In the genomic region with DNA sequence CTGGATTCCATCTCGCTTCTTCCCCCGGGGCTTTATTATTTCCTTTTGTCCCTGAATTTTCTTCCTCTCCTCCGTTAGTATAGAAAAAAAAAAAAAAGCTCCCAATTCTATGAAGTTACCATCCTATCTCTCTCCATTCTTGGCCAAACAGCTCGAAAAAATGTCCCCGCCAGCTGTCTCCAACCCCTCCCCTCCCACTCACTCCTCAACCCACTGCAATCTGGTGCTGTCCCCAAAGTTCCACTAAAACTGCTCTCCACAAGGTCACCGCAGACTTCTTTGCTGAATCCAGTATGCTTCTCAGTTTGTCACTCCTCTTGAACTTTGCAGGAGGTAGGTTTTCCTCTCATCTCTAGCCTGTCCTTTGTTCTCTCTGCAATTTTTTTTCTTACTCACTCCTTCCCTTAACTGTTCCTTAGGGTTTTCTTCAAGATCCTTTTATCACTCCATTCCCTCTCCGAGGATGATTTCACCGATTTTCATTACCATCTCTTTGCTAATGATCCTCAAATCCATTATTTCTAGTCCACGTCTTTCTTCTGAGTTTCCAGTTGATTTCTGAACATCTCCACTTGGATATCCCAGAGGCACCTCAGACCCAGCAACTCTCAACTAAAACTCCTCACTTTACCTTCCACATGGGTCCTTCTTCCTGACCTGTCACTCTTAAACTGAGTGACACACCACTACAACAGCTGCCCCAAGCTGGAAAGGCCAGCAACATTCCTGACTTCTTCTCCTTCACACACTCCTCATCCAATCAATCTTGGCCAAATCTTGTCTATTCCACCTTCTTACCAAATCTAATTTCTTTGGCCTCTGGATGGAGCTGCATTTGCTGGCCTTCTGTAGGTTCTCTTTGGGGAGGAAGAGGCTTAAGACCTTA, we compare ENCODE assay signal across 1 cellular context.
TF ChIP-seq lines count a peak whose summit lies in the region.

No MANE protein-coding gene starts in this region.

TF ChIP-seq in HCT116, 20 proteins besides CTCF, POLR2A, EP300 and RAD21:
- TF ChIP-seq CBX3 (IDR thresholded peaks at IDR 0.05; ENCODE audit: low read depth): no peak
- TF ChIP-seq POLR2AphosphoS5 (IDR thresholded peaks at IDR 0.05; ENCODE audit: low read depth, low read length): no peak
- TF ChIP-seq ZFX (IDR thresholded peaks at IDR 0.05): no peak
- TF ChIP-seq CEBPB (IDR thresholded peaks at IDR 0.05; ENCODE audit: low read depth): no peak
- TF ChIP-seq, protein P1, sequence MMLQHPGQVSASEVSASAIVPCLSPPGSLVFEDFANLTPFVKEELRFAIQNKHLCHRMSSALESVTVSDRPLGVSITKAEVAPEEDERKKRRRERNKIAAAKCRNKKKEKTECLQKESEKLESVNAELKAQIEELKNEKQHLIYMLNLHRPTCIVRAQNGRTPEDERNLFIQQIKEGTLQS (IDR thresholded peaks at IDR 0.05): no peak
- no peak for TF ChIP-seq EZH2phosphoT487 (IDR thresholded peaks at IDR 0.05; ENCODE audit: borderline replicate concordance)
- no peak for TF ChIP-seq FOSL1 (IDR thresholded peaks at IDR 0.05; ENCODE audit: low read depth)
- TF ChIP-seq JUND (IDR thresholded peaks at IDR 0.05): no peak
- TF ChIP-seq, protein P2, sequence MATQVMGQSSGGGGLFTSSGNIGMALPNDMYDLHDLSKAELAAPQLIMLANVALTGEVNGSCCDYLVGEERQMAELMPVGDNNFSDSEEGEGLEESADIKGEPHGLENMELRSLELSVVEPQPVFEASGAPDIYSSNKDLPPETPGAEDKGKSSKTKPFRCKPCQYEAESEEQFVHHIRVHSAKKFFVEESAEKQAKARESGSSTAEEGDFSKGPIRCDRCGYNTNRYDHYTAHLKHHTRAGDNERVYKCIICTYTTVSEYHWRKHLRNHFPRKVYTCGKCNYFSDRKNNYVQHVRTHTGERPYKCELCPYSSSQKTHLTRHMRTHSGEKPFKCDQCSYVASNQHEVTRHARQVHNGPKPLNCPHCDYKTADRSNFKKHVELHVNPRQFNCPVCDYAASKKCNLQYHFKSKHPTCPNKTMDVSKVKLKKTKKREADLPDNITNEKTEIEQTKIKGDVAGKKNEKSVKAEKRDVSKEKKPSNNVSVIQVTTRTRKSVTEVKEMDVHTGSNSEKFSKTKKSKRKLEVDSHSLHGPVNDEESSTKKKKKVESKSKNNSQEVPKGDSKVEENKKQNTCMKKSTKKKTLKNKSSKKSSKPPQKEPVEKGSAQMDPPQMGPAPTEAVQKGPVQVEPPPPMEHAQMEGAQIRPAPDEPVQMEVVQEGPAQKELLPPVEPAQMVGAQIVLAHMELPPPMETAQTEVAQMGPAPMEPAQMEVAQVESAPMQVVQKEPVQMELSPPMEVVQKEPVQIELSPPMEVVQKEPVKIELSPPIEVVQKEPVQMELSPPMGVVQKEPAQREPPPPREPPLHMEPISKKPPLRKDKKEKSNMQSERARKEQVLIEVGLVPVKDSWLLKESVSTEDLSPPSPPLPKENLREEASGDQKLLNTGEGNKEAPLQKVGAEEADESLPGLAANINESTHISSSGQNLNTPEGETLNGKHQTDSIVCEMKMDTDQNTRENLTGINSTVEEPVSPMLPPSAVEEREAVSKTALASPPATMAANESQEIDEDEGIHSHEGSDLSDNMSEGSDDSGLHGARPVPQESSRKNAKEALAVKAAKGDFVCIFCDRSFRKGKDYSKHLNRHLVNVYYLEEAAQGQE (IDR thresholded peaks at IDR 0.05; ENCODE audit: low read depth): no peak
- TF ChIP-seq YY1 (IDR thresholded peaks at IDR 0.05; ENCODE audit: extremely low read depth, insufficient replicate concordance, low read depth, low read length): no peak
- TF ChIP-seq ELF1 (IDR thresholded peaks at IDR 0.05; ENCODE audit: borderline replicate concordance, low read depth): no peak
- no peak for TF ChIP-seq EZH2 (IDR thresholded peaks at IDR 0.05)
- TF ChIP-seq SIN3A (IDR thresholded peaks at IDR 0.05; ENCODE audit: low read depth): no peak
- TF ChIP-seq EGR1 (IDR thresholded peaks at IDR 0.05; ENCODE audit: low read depth): no peak
- no peak for TF ChIP-seq TCF7L2 (IDR thresholded peaks at IDR 0.05; ENCODE audit: borderline replicate concordance, extremely low read depth, insufficient read depth, insufficient read length)
- TF ChIP-seq, protein P3, sequence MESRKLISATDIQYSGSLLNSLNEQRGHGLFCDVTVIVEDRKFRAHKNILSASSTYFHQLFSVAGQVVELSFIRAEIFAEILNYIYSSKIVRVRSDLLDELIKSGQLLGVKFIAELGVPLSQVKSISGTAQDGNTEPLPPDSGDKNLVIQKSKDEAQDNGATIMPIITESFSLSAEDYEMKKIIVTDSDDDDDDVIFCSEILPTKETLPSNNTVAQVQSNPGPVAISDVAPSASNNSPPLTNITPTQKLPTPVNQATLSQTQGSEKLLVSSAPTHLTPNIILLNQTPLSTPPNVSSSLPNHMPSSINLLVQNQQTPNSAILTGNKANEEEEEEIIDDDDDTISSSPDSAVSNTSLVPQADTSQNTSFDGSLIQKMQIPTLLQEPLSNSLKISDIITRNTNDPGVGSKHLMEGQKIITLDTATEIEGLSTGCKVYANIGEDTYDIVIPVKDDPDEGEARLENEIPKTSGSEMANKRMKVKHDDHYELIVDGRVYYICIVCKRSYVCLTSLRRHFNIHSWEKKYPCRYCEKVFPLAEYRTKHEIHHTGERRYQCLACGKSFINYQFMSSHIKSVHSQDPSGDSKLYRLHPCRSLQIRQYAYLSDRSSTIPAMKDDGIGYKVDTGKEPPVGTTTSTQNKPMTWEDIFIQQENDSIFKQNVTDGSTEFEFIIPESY (IDR thresholded peaks at IDR 0.05; ENCODE audit: extremely low read depth, insufficient replicate concordance, low read length): no peak
- no peak for TF ChIP-seq SRF (IDR thresholded peaks at IDR 0.05; ENCODE audit: low read depth)
TF ChIP-seq in HCT116: peak in this region for 0.
